Comparison of ENCODE assay signal across 20 cellular contexts in genomic region chr6:22499815-22500214, GRCh38.
DNase-seq lines count a peak whose midpoint lies in the region; TF ChIP-seq lines count a peak whose summit lies in the region.
"Had no signal": no experiment of that assay in that cellular context is flagged by ENCODE, and none has a peak within 500 bp of the region (broad histone marks: within the 10 kb centered on the region; RNA-seq: fewer than 3 reads in every experiment).

No MANE protein-coding gene starts in this region.

- no TSS peak for BruUV-seq in PC-9 (replicated peaks; lab: Mats Ljungman, UMichigan)

- no peak overlapping the region for H3K27ac ChIP-seq in PC-9
- H3K27ac ChIP-seq: A549; BLaER1 treated with 17β-estradiol and CSF1 and Interleukin-3, amounts not matched to agents 10 nM and 100 nM had no signal

- no peaks in the 10 kb centered on the region for H3K79me2 ChIP-seq in PC-9 (ENCODE audit: low read depth)

- H3K9me3 ChIP-seq in adipocyte (ENCODE audit: control insufficient read depth, low read length) = no peaks in the 10 kb centered on the region
- no peaks in the 10 kb centered on the region for H3K9me3 ChIP-seq in PC-9 (ENCODE audit: insufficient read depth, low read depth)
- H3K9me3 ChIP-seq: A549; BE2C; BLaER1 treated with 17β-estradiol and CSF1 and Interleukin-3, amounts not matched to agents 10 nM and 100 nM; HAP-1 had no signal

- no peak overlapping the region for H3K4me2 ChIP-seq in PC-9
- H3K4me2 ChIP-seq: A549; BLaER1 treated with 17β-estradiol and CSF1 and Interleukin-3, amounts not matched to agents 10 nM and 100 nM had no signal

- H3K4me3 ChIP-seq in adipocyte (ENCODE audit: low read length) (no peak overlapping the region), PC-9 (no peak overlapping the region)
- H3K4me3 ChIP-seq: A549; BLaER1 treated with 17β-estradiol and CSF1 and Interleukin-3, amounts not matched to agents 10 nM and 100 nM; HAP-1 had no signal

- H2AFZ ChIP-seq in PC-9 = no peak overlapping the region

- no peaks in the 10 kb centered on the region for H4K20me1 ChIP-seq in PC-9 (ENCODE audit: insufficient read depth)
- H4K20me1 ChIP-seq: BLaER1 treated with 17β-estradiol and CSF1 and Interleukin-3, amounts not matched to agents 10 nM and 100 nM had no signal

- no peaks in the 10 kb centered on the region for H3F3A ChIP-seq in PC-9 (ENCODE audit: insufficient read depth, low read depth)

- CTCF ChIA-PET in PC-9 (lab: Charles Lee) = no interaction called here

- H3K27me3 ChIP-seq in adipocyte (replicated peaks; ENCODE audit: control insufficient read depth, insufficient read depth, low read length) (no peaks in the 10 kb centered on the region), PC-9 (ENCODE audit: insufficient read depth, low read depth) (no peaks in the 10 kb centered on the region)
- H3K27me3 ChIP-seq: BE2C; BLaER1 treated with 17β-estradiol and CSF1 and Interleukin-3, amounts not matched to agents 10 nM and 100 nM had no signal

- no peak overlapping the region for H3K9ac ChIP-seq in adipocyte (ENCODE audit: low read length)
- H3K9ac ChIP-seq: BLaER1 treated with 17β-estradiol and CSF1 and Interleukin-3, amounts not matched to agents 10 nM and 100 nM had no signal

- POLR2A ChIA-PET in PC-9 (lab: Charles Lee; ENCODE audit: unreplicated experiment) = interaction anchor here (0.7 kb wide), 1 partner anchor 406 kb away, joined by 5 read pairs; no protein-coding TSS in a partner anchor

- DNase-seq in SK-N-DZ (ENCODE audit: low spot score) = peak; percentile 85
- DNase-seq in adipocyte (ENCODE audit: low read depth) = peak; percentile 31
- DNase-seq in fibroblast of peridontal ligament (ENCODE audit: extremely low read depth) = peak; percentile 48
- no peak for DNase-seq in NCI-H2107 (lab: John Stamatoyannopoulos, UW)
- no peak for DNase-seq in PC-9
- no peak for DNase-seq in NCI-H446 treated with DMSO at 0.1 percent for 48 hours (lab: John Stamatoyannopoulos, UW)
- DNase-seq: 8988T; ACHN; AML-193; BE2C; CD4-positive, alpha-beta T cell; CD8-positive, alpha-beta memory T cell; DMS 273 treated with DMSO at 0.1 percent for 48 hours; DMS79; GF-D8; GOT3; HFFc6 had no signal

- intact Hi-C loops in PC-9 (cut with micrococcal nuclease; ENCODE audit: unreplicated experiment) = no loop called here

- H3K9me2 ChIP-seq in PC-9 (ENCODE audit: insufficient read depth) = no peaks in the 10 kb centered on the region

- no peaks in the 10 kb centered on the region for H3K36me3 ChIP-seq in adipocyte (ENCODE audit: control insufficient read depth, insufficient read depth, low read length, severe bottlenecking)
- H3K36me3 ChIP-seq in PC-9 (ENCODE audit: low read depth) = no peaks in the 10 kb centered on the region
- H3K36me3 ChIP-seq: BE2C; BLaER1 treated with 17β-estradiol and CSF1 and Interleukin-3, amounts not matched to agents 10 nM and 100 nM; HAP-1 had no signal

- no peak for TF ChIP-seq CTCF in PC-9 (conservative IDR thresholded peaks at IDR 0.05)

- no peaks in the 10 kb centered on the region for H3K4me1 ChIP-seq in adipocyte (ENCODE audit: control insufficient read depth, insufficient read depth, low read length)
- H3K4me1 ChIP-seq in PC-9 (replicated peaks; ENCODE audit: insufficient read depth) = no peaks in the 10 kb centered on the region
- H3K4me1 ChIP-seq: A549; BLaER1 treated with 17β-estradiol and CSF1 and Interleukin-3, amounts not matched to agents 10 nM and 100 nM had no signal

Comparison
In these comparisons a context has a peak if more than half of its experiments do, and no peak if none do; other contexts are left out.
1. DNase-seq: peak in SK-N-DZ (single experiment), adipocyte (single experiment) and fibroblast of peridontal ligament (single experiment); none in NCI-H2107 (single experiment), PC-9 (0 of 2) and NCI-H446 treated with DMSO at 0.1 percent for 48 hours (single experiment).